9 cellular contexts compared by ENCODE assay signal in the genomic region with DNA sequence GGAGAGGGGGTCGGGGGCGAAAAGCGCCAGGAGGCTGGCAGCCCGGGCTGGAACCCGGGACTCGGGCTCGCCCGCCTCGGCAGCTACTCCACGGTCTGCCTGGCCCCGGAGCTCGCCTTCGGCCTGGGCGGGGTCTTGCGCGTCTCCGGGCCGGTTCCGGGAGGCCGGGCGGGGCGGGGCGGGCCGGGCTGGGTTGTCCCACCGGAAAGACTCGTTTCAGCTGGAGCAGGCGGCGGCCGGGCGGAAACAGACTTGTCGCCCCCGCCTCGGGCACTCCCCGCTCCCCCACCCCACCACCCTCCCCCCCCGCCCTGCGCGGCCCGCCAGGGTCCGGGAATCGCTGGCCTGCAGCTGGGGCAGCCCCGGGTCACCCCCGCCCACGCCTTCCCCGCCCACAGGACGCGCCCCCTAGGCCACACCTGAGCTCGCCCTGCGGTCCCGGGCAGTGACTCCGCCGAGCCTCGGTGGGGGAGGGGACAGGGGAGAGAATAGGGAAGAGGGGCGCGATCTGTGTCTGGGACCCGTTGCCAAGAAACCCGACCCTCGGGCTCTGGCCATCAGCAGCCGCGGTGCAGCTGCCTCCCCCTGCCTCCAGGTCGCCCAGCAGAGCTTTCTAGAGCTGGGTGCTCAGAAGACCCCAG.
A peak's percentile ranks its signal among the peaks of the same experiment; 100 is the strongest.
DNase-seq lines count a peak whose midpoint lies in the region; ATAC-seq and TF ChIP-seq lines count a peak whose summit lies in the region.
"Had no signal": no experiment of that assay in that cellular context is flagged by ENCODE, and none has a peak within 500 bp of the region (broad histone marks: within the 10 kb centered on the region; RNA-seq: fewer than 3 reads in every experiment).

No MANE protein-coding gene starts in this region.

- H3K36me3 ChIP-seq in thymus (ENCODE audit: control insufficient read depth, insufficient read depth) = no peaks in the 10 kb centered on the region
- H3K36me3 ChIP-seq: SJSA1 had no signal

- H3K4me3 ChIP-seq in choroid plexus epithelial cell (ENCODE audit: low read depth, low read length) (peak overlapping the region; percentile 61), thymus (ENCODE audit: low read length) (peak overlapping the region; percentile 24)
- H3K4me3 ChIP-seq: SJSA1 had no signal

- DNase-seq in NCI-H1105 (lab: John Stamatoyannopoulos, UW) (peak; percentile 3), NCI-H1105 treated with DMSO at 0.1 percent for 48 hours (lab: John Stamatoyannopoulos, UW) (no peak), choroid plexus epithelial cell (ENCODE audit: low read depth) (peak; percentile 45), left lobe of liver (ENCODE audit: low spot score) (peak; percentile 87), T-helper 9 cell (no peak)

- H3K4me1 ChIP-seq in thymus (ENCODE audit: control insufficient read depth, insufficient read depth, low read length) = no peaks in the 10 kb centered on the region
- H3K4me1 ChIP-seq: SJSA1 had no signal

- H3K9me3 ChIP-seq in thymus (ENCODE audit: control insufficient read depth) = no peaks in the 10 kb centered on the region
- H3K9me3 ChIP-seq: SJSA1 had no signal

- WGBS in thymus = 1% methylated on average over 60 of the region's 60 CpGs

- H3K27ac ChIP-seq in thymus (ENCODE audit: low read depth) = no peak overlapping the region
- H3K27ac ChIP-seq: SJSA1 had no signal

- ATAC-seq in left lobe of liver (peak; percentile 88), GM21367 (IDR thresholded peaks at IDR 0.05; ENCODE audit: unreplicated experiment) (no peak), HG02642 (IDR thresholded peaks at IDR 0.05; ENCODE audit: poor library complexity, unreplicated experiment) (no peak)

- no peak for TF ChIP-seq CTCF in choroid plexus epithelial cell (conservative IDR thresholded peaks at IDR 0.05; ENCODE audit: low read depth, low read length)

- H3K27me3 ChIP-seq in thymus (ENCODE audit: control insufficient read depth, insufficient read depth) = peaks cover 32% of the 10 kb centered on the region

Comparison
In these comparisons a context has a peak if more than half of its experiments do, and no peak if none do; other contexts are left out.
1. DNase-seq: peak in NCI-H1105 (single experiment), choroid plexus epithelial cell (single experiment) and left lobe of liver (single experiment); none in NCI-H1105 treated with DMSO at 0.1 percent for 48 hours (single experiment) and T-helper 9 cell (single experiment).